Comparison of ENCODE assay signal across 8 cellular contexts in genomic region chr5:80655231-80655784, GRCh38. TPM values are rescaled to one million over a fixed set of nuclear protein-coding genes. Genes with fewer than 3 reads are reported as not detected.
DNase-seq lines count a peak whose midpoint lies in the region; FAIRE-seq and TF ChIP-seq lines count a peak whose summit lies in the region.

No MANE protein-coding gene starts in this region.

- H3K9ac ChIP-seq in Karpas-422 (ENCODE audit: low read length), result peak overlapping the region; percentile 97
- peak overlapping the region; percentile 79 for H3K9ac ChIP-seq in mucosa of stomach (ENCODE audit: low read length)

- H3K27ac Mint-ChIP-seq in CD14-positive monocyte, result peak overlapping the region; percentile 78 to 96 (median 92)

- peaks cover 0 to 4% (median 0%) of the 10 kb centered on the region in 7 donors for H3K9me3 Mint-ChIP-seq in CD14-positive monocyte

- FAIRE-seq in bronchial epithelial cell (lab: Jason Lieb, UNC) (no peak), GM19239 (lab: Jason Lieb, UNC) (no peak)

- DNase-seq in CD14-positive monocyte (ENCODE audit: low spot score) (no peak), Karpas-422 (peak; percentile 54), bronchial epithelial cell (ENCODE audit: low read depth) (peak; percentile 51), GM19239 (ENCODE audit: insufficient read length, low spot score) (no peak), NCI-H345 treated with DMSO at 0.1 percent for 48 hours (lab: John Stamatoyannopoulos, UW; ENCODE audit: unreplicated experiment) (no peak), NCI-H524 (lab: John Stamatoyannopoulos, UW) (no peak), 8988T (no peak)

- H3K27me3 Mint-ChIP-seq in CD14-positive monocyte (ENCODE audit: low read depth in 3 of 3), result no peaks in the 10 kb centered on the region

- peak overlapping the region; percentile 95 for H3K4me3 ChIP-seq in Karpas-422 (ENCODE audit: low read length)
- H3K4me3 ChIP-seq in bronchial epithelial cell (ENCODE audit: low read depth, low read length), result peak overlapping the region; percentile 80
- H3K4me3 ChIP-seq in mucosa of stomach (ENCODE audit: low read length), result peak overlapping the region; percentile 89

- H3K4me3 Mint-ChIP-seq in CD14-positive monocyte, result peak overlapping the region; percentile 87 to 91

- no peaks in the 10 kb centered on the region for H3K9me3 ChIP-seq in Karpas-422 (ENCODE audit: low read length)
- H3K9me3 ChIP-seq in mucosa of stomach (ENCODE audit: control insufficient read depth, low read length), result no peaks in the 10 kb centered on the region

- H3K36me3 ChIP-seq in Karpas-422 (ENCODE audit: insufficient read depth, low read length) (peaks cover 53% of the 10 kb centered on the region), bronchial epithelial cell (ENCODE audit: control insufficient read depth, insufficient read depth, low read length) (peaks cover 1% of the 10 kb centered on the region), mucosa of stomach (ENCODE audit: control insufficient read depth, insufficient read depth, low read length) (no peaks in the 10 kb centered on the region)

- H4K20me1 ChIP-seq in Karpas-422 (ENCODE audit: insufficient read depth, low read depth, low read length), result peaks cover 13% of the 10 kb centered on the region

- H3K27ac ChIP-seq in Karpas-422 (ENCODE audit: low read length), result peak overlapping the region; percentile 78

- no peak for TF ChIP-seq CTCF in CD14-positive monocyte (IDR thresholded peaks at IDR 0.05)
- no peak for TF ChIP-seq CTCF in bronchial epithelial cell (IDR thresholded peaks at IDR 0.05; ENCODE audit: insufficient read depth, low read length, severe bottlenecking)

- no peaks in the 10 kb centered on the region for H3K9me2 ChIP-seq in Karpas-422 (replicated peaks; ENCODE audit: insufficient read depth, low read length)

- no peak overlapping the region for H2AFZ ChIP-seq in Karpas-422 (ENCODE audit: low read length)

- H3K4me1 ChIP-seq in Karpas-422 (ENCODE audit: low read length) (peaks cover 26% of the 10 kb centered on the region), mucosa of stomach (ENCODE audit: control insufficient read depth, insufficient read depth, low read length) (no peaks in the 10 kb centered on the region)

- intact Hi-C loops in CD14-positive monocyte (cut with micrococcal nuclease), result no loop called here

- peaks cover 37 to 46% of the 10 kb centered on the region in 2 donors for H3K36me3 Mint-ChIP-seq in CD14-positive monocyte

- peaks cover 26% of the 10 kb centered on the region for H3K4me1 Mint-ChIP-seq in CD14-positive monocyte

- peaks cover 55% of the 10 kb centered on the region for H3K79me2 ChIP-seq in Karpas-422 (ENCODE audit: low read length)

- peak overlapping the region; percentile 98 for H3K4me2 ChIP-seq in Karpas-422 (ENCODE audit: low read depth, low read length, poor library complexity, severe bottlenecking)

- H3K27me3 ChIP-seq in Karpas-422 (ENCODE audit: low read length) (no peaks in the 10 kb centered on the region), bronchial epithelial cell (ENCODE audit: control insufficient read depth, insufficient read depth, low read length) (no peaks in the 10 kb centered on the region), mucosa of stomach (ENCODE audit: control insufficient read depth, insufficient read depth, low read length) (no peaks in the 10 kb centered on the region)

RNA-seq across cellular contexts. Expression of gene DHFR, which starts 0.5 kb away (rescaled TPM):
- polyA plus RNA-seq in CD14-positive monocyte, result 1 to 10 TPM in 1 of 2 donors, under 1 TPM in 1; 0.75 to 1.1 TPM
- 36.2 and 76.1 TPM in 2 replicates for total RNA-seq in Karpas-422 (2014; rRNA removed; shearing (Covaris generic); ENCODE audit: low replicate concordance)
- 1.8 and 2.0 TPM in 2 replicates for total RNA-seq in bronchial epithelial cell

RNA-seq across cellular contexts. Expression of gene MSH3, which starts 0.9 kb away (rescaled TPM):
- 1 to 10 TPM; 8.0 to 9.9 TPM for polyA plus RNA-seq in CD14-positive monocyte
- 11.1 and 24.6 TPM in 2 replicates for total RNA-seq in Karpas-422 (2014; rRNA removed; shearing (Covaris generic); ENCODE audit: low replicate concordance)
- 11.1 and 11.8 TPM in 2 replicates for total RNA-seq in bronchial epithelial cell

Comparison
In these comparisons a context has a peak if more than half of its experiments do, and no peak if none do; other contexts are left out.
1. DNase-seq: peak in Karpas-422 (single experiment) and bronchial epithelial cell (single experiment); none in CD14-positive monocyte (single experiment), GM19239 (single experiment), NCI-H345 treated with DMSO at 0.1 percent for 48 hours (single experiment), NCI-H524 (0 of 2) and 8988T (single experiment).
2. RNA of gene DHFR, which starts 0.5 kb away (total RNA-seq): 36.2 to 76.1 TPM in Karpas-422; 1.8 to 2.0 TPM in bronchial epithelial cell; every median in the first group is over 10 times any median in the second.
3. Peak in every context shown above with its lines, with median percentiles within 50 percentile points of each other: H3K4me3 ChIP-seq.